ENCODE assay signal across 8 cellular contexts in genomic region chr11:33161120-33162005, GRCh38. TPM values are rescaled to one million over a fixed set of nuclear protein-coding genes. Genes with fewer than 3 reads are reported as not detected.
DNase-seq lines count a peak whose midpoint lies in the region; ATAC-seq and TF ChIP-seq lines count a peak whose summit lies in the region.

CSTF3 (minus strand) TSS chr11:33161480; CDS start chr11:33161325, 155 bp downstream.

- peak within 1 kb of the TSS; percentile 71 to 95 (median 92) for H3K27ac ChIP-seq in BLaER1 treated with 17β-estradiol and CSF1 and Interleukin-3, amounts not matched to agents 10 nM and 100 nM
- H3K27ac ChIP-seq in colonic mucosa, result peak within 1 kb of the TSS; percentile 74

- intact Hi-C loops in activated CD4-positive, alpha-beta T cell treated with anti-CD3 and anti-CD28 coated beads, Interleukin-2, amount 10 ng/mL, durations not matched to agents 24 days and 14 days (cut with micrococcal nuclease), result loop anchor here (1.0 to 10.0 kb wide), 7 partner anchors 97 to 1277 kb away; partner anchors contain the start of genes CAT, CD59, QSER1 and TCP11L1
- intact Hi-C loops in colonic mucosa (cut with DNase I), result loop anchor here (5.0 to 10.0 kb wide), 2 partner anchors 96 to 533 kb away; partner anchors contain the start of gene HIPK3

- H3K4me1 Mint-ChIP-seq in activated CD4-positive, alpha-beta T cell treated with anti-CD3 and anti-CD28 coated beads, Interleukin-2, amount 10 ng/mL, durations not matched to agents 24 days and 14 days, result peaks cover 33% of the 10 kb centered on the region

- H4K20me1 ChIP-seq in BLaER1 treated with 17β-estradiol and CSF1 and Interleukin-3, amounts not matched to agents 10 nM and 100 nM, result peaks cover 0 to 34% (median 24%) of the 10 kb centered on the region in 11 experiments; a peak in 12 of 22 replicates

- H3K4me3 Mint-ChIP-seq in activated CD4-positive, alpha-beta T cell treated with anti-CD3 and anti-CD28 coated beads, Interleukin-2, amount 10 ng/mL, durations not matched to agents 24 days and 14 days, result peak within 1 kb of the TSS; percentile 98

- H3K9me3 Mint-ChIP-seq in activated CD4-positive, alpha-beta T cell treated with anti-CD3 and anti-CD28 coated beads, Interleukin-2, amount 10 ng/mL, durations not matched to agents 24 days and 14 days, result no peaks in the 10 kb centered on the region

- no peaks in the 10 kb centered on the region for H3K27me3 Mint-ChIP-seq in activated CD4-positive, alpha-beta T cell treated with anti-CD3 and anti-CD28 coated beads, Interleukin-2, amount 10 ng/mL, durations not matched to agents 24 days and 14 days

- peak within 1 kb of the TSS; percentile 82 to 94 (median 91) for H3K9ac ChIP-seq in BLaER1 treated with 17β-estradiol and CSF1 and Interleukin-3, amounts not matched to agents 10 nM and 100 nM
- peak within 1 kb of the TSS; percentile 85 to 97 for H3K9ac ChIP-seq in colonic mucosa (ENCODE audit: low read depth in 2 of 2, low read length in 2 of 2)

- peaks cover 3 to 32% (median 16%) of the 10 kb centered on the region in 11 experiments; a peak in 14 of 22 replicates for H3K36me3 ChIP-seq in BLaER1 treated with 17β-estradiol and CSF1 and Interleukin-3, amounts not matched to agents 10 nM and 100 nM
- no peaks in the 10 kb centered on the region for H3K36me3 ChIP-seq in colonic mucosa

- peak within 1 kb of the TSS; percentile 71 to 92 (median 82) for H3K4me3 ChIP-seq in BLaER1 treated with 17β-estradiol and CSF1 and Interleukin-3, amounts not matched to agents 10 nM and 100 nM
- H3K4me3 ChIP-seq in colonic mucosa, result peak within 1 kb of the TSS; percentile 92

- DNase-seq in NCI-H526 treated with DMSO at 0.1 percent for 48 hours (lab: John Stamatoyannopoulos, UW), result peak; percentile 99
- DNase-seq in activated CD4-positive, alpha-beta T cell treated with anti-CD3 and anti-CD28 coated beads, Interleukin-2, amount 10 ng/mL, durations not matched to agents 24 days and 14 days, result peak; percentile 99
- peak; percentile 100 for DNase-seq in colonic mucosa
- peak; percentile 98 for DNase-seq in kidney tubule cell (ENCODE audit: low spot score)
- peak; percentile 94 to 99 (median 98) for DNase-seq in stimulated activated CD4-positive, alpha-beta T cell treated with anti-CD3 and anti-CD28 coated beads, Interleukin-1b, Interleukin-23, amount 100 ng/mL, for 24 hours (ENCODE audit: low read depth in 4 of 4, low spot score in 1 of 4)

- peak within 1 kb of the TSS; percentile 100 for H3K27ac Mint-ChIP-seq in activated CD4-positive, alpha-beta T cell treated with anti-CD3 and anti-CD28 coated beads, Interleukin-2, amount 10 ng/mL, durations not matched to agents 24 days and 14 days

- H3K4me2 ChIP-seq in BLaER1 treated with 17β-estradiol and CSF1 and Interleukin-3, amounts not matched to agents 10 nM and 100 nM, result peak within 1 kb of the TSS; percentile 75 to 96 (median 89)

- H3K27me3 ChIP-seq in BLaER1 treated with 17β-estradiol and CSF1 and Interleukin-3, amounts not matched to agents 10 nM and 100 nM, result no peaks in the 10 kb centered on the region
- H3K27me3 ChIP-seq in colonic mucosa, result no peaks in the 10 kb centered on the region

- peaks cover 0 to 16% (median 0%) of the 10 kb centered on the region in 11 experiments; a peak in 3 of 22 replicates for H3K9me3 ChIP-seq in BLaER1 treated with 17β-estradiol and CSF1 and Interleukin-3, amounts not matched to agents 10 nM and 100 nM (replicated peaks in 1 of 11)
- no peaks in the 10 kb centered on the region for H3K9me3 ChIP-seq in colonic mucosa

- peak; percentile 90 for ATAC-seq in GM19324 (IDR thresholded peaks at IDR 0.05; ENCODE audit: low FRiP score, unreplicated experiment)
- peak; percentile 78 for ATAC-seq in HG03469 (IDR thresholded peaks at IDR 0.05; ENCODE audit: unreplicated experiment)

- peaks cover 27 to 48% (median 35%) of the 10 kb centered on the region in 10 experiments for H3K4me1 ChIP-seq in BLaER1 treated with 17β-estradiol and CSF1 and Interleukin-3, amounts not matched to agents 10 nM and 100 nM
- peaks cover 14% of the 10 kb centered on the region for H3K4me1 ChIP-seq in colonic mucosa

- peak; percentile 46 for TF ChIP-seq CTCF in colonic mucosa (IDR thresholded peaks at IDR 0.05)

- H3K36me3 Mint-ChIP-seq in activated CD4-positive, alpha-beta T cell treated with anti-CD3 and anti-CD28 coated beads, Interleukin-2, amount 10 ng/mL, durations not matched to agents 24 days and 14 days (ENCODE audit: low read depth), result peaks cover 29% of the 10 kb centered on the region

RNA-seq across cellular contexts. Expression of gene CSTF3, which starts in this region (rescaled TPM):
- total RNA-seq in activated CD4-positive, alpha-beta T cell treated with anti-CD3 and anti-CD28 coated beads, Interleukin-2, amount 10 ng/mL, durations not matched to agents 24 days and 14 days, result 36.6 and 38.7 TPM in 2 replicates
- 10 to 100 TPM; 22.9 to 29.9 TPM for total RNA-seq in colonic mucosa

Comparison
In these comparisons a context has a peak if more than half of its experiments do, and no peak if none do; other contexts are left out.
1. Peak in every context shown above with its lines: DNase-seq, ATAC-seq, H3K4me3 ChIP-seq and H3K27ac ChIP-seq.